In the genomic region with DNA sequence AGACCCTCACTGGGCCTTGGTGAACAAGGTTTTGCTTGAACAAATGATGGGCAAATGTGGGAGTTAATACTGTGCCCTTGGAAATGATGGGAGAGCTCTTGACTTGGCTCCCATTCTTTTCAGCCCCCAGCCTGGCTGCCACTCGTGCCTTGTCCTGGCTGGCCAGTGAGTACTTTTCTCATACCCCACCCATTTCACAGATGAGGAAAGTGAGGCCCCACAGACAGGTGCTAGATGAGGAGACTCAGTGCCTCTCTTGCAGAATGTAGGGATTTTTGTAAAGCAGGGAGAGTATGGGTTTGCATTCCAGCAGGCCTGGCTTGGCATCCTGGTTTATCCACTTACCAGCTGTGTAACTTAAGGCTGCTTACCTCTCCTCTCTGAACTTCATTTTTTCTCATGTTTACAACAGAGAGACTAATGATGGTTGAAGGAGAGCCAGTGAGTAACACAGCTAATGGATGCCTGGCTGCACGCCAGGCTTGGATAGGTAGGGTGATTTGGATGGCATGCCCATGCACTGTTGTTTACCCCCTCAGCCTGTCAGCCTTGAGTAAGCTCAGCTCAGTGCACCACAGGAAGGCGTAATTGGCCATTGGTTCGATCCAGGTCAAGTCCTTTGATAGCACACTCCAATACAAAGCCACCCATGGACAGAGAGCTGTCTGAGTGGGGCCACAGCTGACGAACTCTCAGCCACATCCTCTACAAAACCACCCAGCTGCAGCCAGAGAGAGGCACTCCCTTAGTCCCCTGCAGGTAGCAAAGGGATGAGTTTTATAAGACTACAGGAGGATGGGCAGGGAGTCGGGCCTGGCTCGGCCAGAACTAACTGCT, we compare ENCODE assay signal across 11 cellular contexts.
A peak's percentile ranks its signal among the peaks of the same experiment; 100 is the strongest.
DNase-seq lines count a peak whose midpoint lies in the region; ATAC-seq and TF ChIP-seq lines count a peak whose summit lies in the region.
"Had no signal": no experiment of that assay in that cellular context is flagged by ENCODE, and none has a peak within 500 bp of the region (broad histone marks: within the 10 kb centered on the region; RNA-seq: fewer than 3 reads in every experiment).

No MANE protein-coding gene starts in this region.

- H3K4me3 ChIP-seq in GM12865 (ENCODE audit: low read depth, low read length), result no peak overlapping the region
- H3K4me3 ChIP-seq: adrenal gland, HAP-1 had no signal

- TF ChIP-seq CTCF in GM12865 (IDR thresholded peaks at IDR 0.05; ENCODE audit: insufficient read depth, low read depth, low read length, missing control alignments), result no peak
- no peak for TF ChIP-seq CTCF in omental fat pad (IDR thresholded peaks at IDR 0.05)

- DNase-seq in GM12865 (ENCODE audit: low read depth), result peak; percentile 3
- peak; percentile 77 for DNase-seq in NCI-H2029 treated with DMSO at 0.1 percent for 48 hours (lab: John Stamatoyannopoulos, UW)
- peak; percentile 35 for DNase-seq in T1000 (lab: John Stamatoyannopoulos, UW)
- no peak for DNase-seq in omental fat pad (ENCODE audit: low spot score)
- DNase-seq: CD4-positive, CD25-positive, alpha-beta regulatory T cell had no signal

- ATAC-seq in omental fat pad (ENCODE audit: low FRiP score), result peak; percentile 42
- no peak for ATAC-seq in GM19023 (IDR thresholded peaks at IDR 0.05; ENCODE audit: unreplicated experiment)
- no peak for ATAC-seq in HG03108 (IDR thresholded peaks at IDR 0.05; ENCODE audit: unreplicated experiment)
- ATAC-seq in HG03432 (IDR thresholded peaks at IDR 0.05; ENCODE audit: unreplicated experiment), result no peak
- ATAC-seq in GM18861 (IDR thresholded peaks at IDR 0.05; ENCODE audit: unreplicated experiment), result no peak
